In the genomic region with DNA sequence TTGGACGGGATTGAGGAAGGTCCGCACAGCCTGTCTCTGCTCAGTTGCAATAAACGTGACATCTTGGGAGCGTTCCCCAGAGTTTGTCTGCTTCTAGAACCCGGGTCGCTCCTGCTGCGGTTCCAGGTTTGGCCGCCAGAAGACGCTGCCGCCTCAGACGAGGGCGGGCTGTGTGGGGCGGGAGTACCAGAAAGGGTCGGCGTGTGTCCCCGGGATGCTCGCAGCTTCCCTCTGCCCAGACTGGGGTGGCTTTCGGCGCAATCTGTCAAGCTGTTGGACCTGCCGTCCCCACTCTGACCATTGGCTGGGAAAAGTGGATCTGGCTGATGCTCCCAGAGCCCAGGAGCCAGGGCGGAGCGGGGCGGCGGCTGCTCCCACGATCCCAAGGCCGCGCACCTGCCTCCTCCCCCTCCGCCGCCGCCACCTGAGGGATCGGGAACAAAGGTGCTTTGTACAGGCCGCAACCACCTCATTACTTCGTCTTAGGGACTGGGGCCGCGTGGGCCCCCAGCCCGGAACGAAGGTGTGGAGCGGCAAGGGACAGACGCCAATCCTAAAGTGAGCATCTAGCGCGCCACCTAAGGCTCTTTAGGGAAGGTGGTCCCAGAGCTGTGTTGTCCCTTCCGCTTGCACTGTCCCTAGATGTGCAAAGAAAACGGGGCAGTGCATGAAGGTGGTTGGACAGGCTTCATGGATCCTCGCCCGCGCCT, we compare ENCODE assay signal across 8 cellular contexts. TPM values are rescaled to one million over a fixed set of nuclear protein-coding genes. Genes with fewer than 3 reads are reported as not detected.
DNase-seq lines count a peak whose midpoint lies in the region; ATAC-seq, FAIRE-seq and TF ChIP-seq lines count a peak whose summit lies in the region.

No MANE protein-coding gene starts in this region.

- H3K27me3 ChIP-seq in endothelial cell of umbilical vein (ENCODE audit: control insufficient read depth in 2 of 2, insufficient read depth in 2 of 2, low read length in 2 of 2) (no peaks in the 10 kb centered on the region), testis (no peaks in the 10 kb centered on the region)

- no peaks in the 10 kb centered on the region for H4K20me1 ChIP-seq in endothelial cell of umbilical vein (replicated peaks; ENCODE audit: control insufficient read depth, extremely low read depth, insufficient read depth, low read length)

- DNase-seq in NCI-H146 (lab: John Stamatoyannopoulos, UW) (peak; percentile 17), NCI-H146 treated with DMSO at 0.1 percent for 48 hours (lab: John Stamatoyannopoulos, UW; ENCODE audit: unreplicated experiment) (no peak), NCI-H1930 (lab: John Stamatoyannopoulos, UW) (peak; percentile 19 to 67), endothelial cell of umbilical vein (ENCODE audit: low read depth, low spot score) (no peak), testis (peak; percentile 75)
- DNase-seq in activated CD4-positive, alpha-beta memory T cell treated with anti-CD3 and anti-CD28 coated beads, Interleukin-2, amount 10 ng/mL, durations not matched to agents 7 days and 5 days = peak; percentile 86
- no peak for DNase-seq in natural killer cell treated with Interleukin-12 subunit alpha and Interleukin-12 subunit beta and Interleukin-15 and Interleukin-18, amount 100 ng/mL, for 72 hours (ENCODE audit: low spot score)

- H3K27me3 Mint-ChIP-seq in activated CD4-positive, alpha-beta memory T cell treated with anti-CD3 and anti-CD28 coated beads, Interleukin-2, amount 10 ng/mL, durations not matched to agents 7 days and 5 days = no peaks in the 10 kb centered on the region
- H3K27me3 Mint-ChIP-seq in natural killer cell treated with Interleukin-12 subunit alpha and Interleukin-12 subunit beta and Interleukin-15 and Interleukin-18, amount 100 ng/mL, for 72 hours = no peaks in the 10 kb centered on the region

- ATAC-seq in natural killer cell treated with Interleukin-12 subunit alpha and Interleukin-12 subunit beta and Interleukin-15 and Interleukin-18, amount 100 ng/mL, for 72 hours = peak; percentile 43 to 62
- ATAC-seq in HG03521 (IDR thresholded peaks at IDR 0.05; ENCODE audit: unreplicated experiment) = no peak

- WGBS in testis, 2 donors = 4 to 5% methylated on average over 17 to 30 of the region's 46 CpGs

- H3K4me3 Mint-ChIP-seq in activated CD4-positive, alpha-beta memory T cell treated with anti-CD3 and anti-CD28 coated beads, Interleukin-2, amount 10 ng/mL, durations not matched to agents 7 days and 5 days = peak overlapping the region; percentile 69
- H3K4me3 Mint-ChIP-seq in natural killer cell treated with Interleukin-12 subunit alpha and Interleukin-12 subunit beta and Interleukin-15 and Interleukin-18, amount 100 ng/mL, for 72 hours = peak overlapping the region; percentile 95

- CTCF ChIA-PET in activated CD4-positive, alpha-beta memory T cell treated with anti-CD3 and anti-CD28 coated beads, Interleukin-2, amount 10 ng/mL, durations not matched to agents 7 days and 5 days (lab: Charles Lee) = interaction anchor here (0.7 to 12.1 kb wide), 4 partner anchors 11 to 22 kb away, joined by 3 to 121 read pairs (median 34); a partner anchor contains a TSS
- CTCF ChIA-PET in endothelial cell of umbilical vein (lab: Charles Lee) = interaction anchor here (0.8 to 6.7 kb wide), 8 partner anchors 8 to 105 kb away, joined by 3 to 49 read pairs (median 6); a partner anchor contains a TSS

- no peak overlapping the region for H2AFZ ChIP-seq in endothelial cell of umbilical vein (ENCODE audit: low read depth, low read length)

- H3K9me1 ChIP-seq in endothelial cell of umbilical vein (replicated peaks; ENCODE audit: control insufficient read depth, extremely low read depth, insufficient read depth, low read length) = no peaks in the 10 kb centered on the region

- H3K4me1 Mint-ChIP-seq in activated CD4-positive, alpha-beta memory T cell treated with anti-CD3 and anti-CD28 coated beads, Interleukin-2, amount 10 ng/mL, durations not matched to agents 7 days and 5 days = peaks cover 35% of the 10 kb centered on the region
- peaks cover 24 to 25% of the 10 kb centered on the region in 2 donors for H3K4me1 Mint-ChIP-seq in natural killer cell treated with Interleukin-12 subunit alpha and Interleukin-12 subunit beta and Interleukin-15 and Interleukin-18, amount 100 ng/mL, for 72 hours (ENCODE audit: low read depth in 2 of 2)

- intact Hi-C loops in endothelial cell of umbilical vein (cut with micrococcal nuclease) (loop anchor here (1.0 kb wide), 2 partner anchors 21 to 126 kb away; no protein-coding TSS in a partner anchor), testis (cut with DNase I; ENCODE audit: low total_unique reads) (loop anchor here (5.0 kb wide), 1 partner anchor 111 kb away; no protein-coding TSS in a partner anchor)

- H3K36me3 Mint-ChIP-seq in activated CD4-positive, alpha-beta memory T cell treated with anti-CD3 and anti-CD28 coated beads, Interleukin-2, amount 10 ng/mL, durations not matched to agents 7 days and 5 days (ENCODE audit: low read depth) = peaks cover 11% of the 10 kb centered on the region
- H3K36me3 Mint-ChIP-seq in natural killer cell treated with Interleukin-12 subunit alpha and Interleukin-12 subunit beta and Interleukin-15 and Interleukin-18, amount 100 ng/mL, for 72 hours = no peaks in the 10 kb centered on the region

- H3K27ac Mint-ChIP-seq in activated CD4-positive, alpha-beta memory T cell treated with anti-CD3 and anti-CD28 coated beads, Interleukin-2, amount 10 ng/mL, durations not matched to agents 7 days and 5 days = peak overlapping the region; percentile 8
- H3K27ac Mint-ChIP-seq in natural killer cell treated with Interleukin-12 subunit alpha and Interleukin-12 subunit beta and Interleukin-15 and Interleukin-18, amount 100 ng/mL, for 72 hours = no peak overlapping the region

- H3K36me3 ChIP-seq in endothelial cell of umbilical vein (ENCODE audit: control insufficient read depth in 2 of 2, extremely low read depth in 1 of 2, insufficient read depth in 2 of 2, low read length in 2 of 2) (peaks cover 4 to 21% of the 10 kb centered on the region in 2 experiments), testis (ENCODE audit: low read depth, missing control alignments) (no peaks in the 10 kb centered on the region)

- FAIRE-seq in endothelial cell of umbilical vein (lab: Jason Lieb, UNC) = no peak

- dilution Hi-C loops in endothelial cell of umbilical vein (cut with MboI; ENCODE audit: extremely low pct_ligation_motif_present, low sequenced_read_pairs) = no loop called here

- H3K9me3 ChIP-seq in endothelial cell of umbilical vein (replicated peaks; ENCODE audit: control insufficient read depth, insufficient read depth, low read length) (no peaks in the 10 kb centered on the region), testis (no peaks in the 10 kb centered on the region)

- H3K27ac ChIP-seq in endothelial cell of umbilical vein (ENCODE audit: insufficient read depth, low read depth, low read length) (no peak overlapping the region), testis (no peak overlapping the region)

- no peak overlapping the region for H3K9ac ChIP-seq in endothelial cell of umbilical vein (replicated peaks; ENCODE audit: extremely low read depth, insufficient read depth, low read length)

- TF ChIP-seq CTCF in endothelial cell of umbilical vein (IDR thresholded peaks at IDR 0.05; ENCODE audit: extremely low read depth in 1 of 2, insufficient read depth in 1 of 2, low read depth in 1 of 2, low read length in 2 of 2) (peak; percentile 7 to 38), testis (IDR thresholded peaks at IDR 0.05) (peak; percentile 63 to 82 (median 73))

- POLR2A ChIA-PET in activated CD4-positive, alpha-beta memory T cell treated with anti-CD3 and anti-CD28 coated beads, Interleukin-2, amount 10 ng/mL, durations not matched to agents 7 days and 5 days (lab: Charles Lee) = interaction anchor here (0.6 to 3.6 kb wide), 6 partner anchors 11 to 126 kb away, joined by 3 to 22 read pairs (median 3); a partner anchor contains a TSS
- POLR2A ChIA-PET in endothelial cell of umbilical vein (lab: Charles Lee) = no interaction called here

- H3K79me2 ChIP-seq in endothelial cell of umbilical vein (ENCODE audit: control insufficient read depth, insufficient read depth, low read length) = peaks cover 5% of the 10 kb centered on the region

- H3K4me2 ChIP-seq in endothelial cell of umbilical vein (ENCODE audit: insufficient read depth, low read length) = no peak overlapping the region

- H3K4me3 ChIP-seq in endothelial cell of umbilical vein (replicated peaks in 1 of 3; ENCODE audit: insufficient read depth in 1 of 3, low read depth in 1 of 3, low read length in 3 of 3) = no peak overlapping the region
- H3K4me3 ChIP-seq in testis = peak overlapping the region in 1 of 2 donors; percentile 90

- H3K4me1 ChIP-seq in endothelial cell of umbilical vein (ENCODE audit: control insufficient read depth, extremely low read depth, insufficient read depth, low read length) (peaks cover 10% of the 10 kb centered on the region), testis (peaks cover 21% of the 10 kb centered on the region)

- H3K9me3 Mint-ChIP-seq in activated CD4-positive, alpha-beta memory T cell treated with anti-CD3 and anti-CD28 coated beads, Interleukin-2, amount 10 ng/mL, durations not matched to agents 7 days and 5 days = no peaks in the 10 kb centered on the region
- no peaks in the 10 kb centered on the region for H3K9me3 Mint-ChIP-seq in natural killer cell treated with Interleukin-12 subunit alpha and Interleukin-12 subunit beta and Interleukin-15 and Interleukin-18, amount 100 ng/mL, for 72 hours

- TF ChIP-seq POLR2A in endothelial cell of umbilical vein (IDR thresholded peaks at IDR 0.05; ENCODE audit: low read depth, low read length) = no peak
- no peak for TF ChIP-seq POLR2A in testis (IDR thresholded peaks at IDR 0.05)

- BruUV-seq in endothelial cell of umbilical vein (replicated peaks; lab: Mats Ljungman, UMichigan) = no TSS peak

RNA-seq across cellular contexts. Expression of a gene that starts 0.7 kb away (rescaled TPM):
- 1 to 10 TPM; 6.6 to 8.5 TPM for total RNA-seq in activated CD4-positive, alpha-beta memory T cell treated with anti-CD3 and anti-CD28 coated beads, Interleukin-2, amount 10 ng/mL, durations not matched to agents 7 days and 5 days
- total RNA-seq in endothelial cell of umbilical vein (16.5 and 17.5 TPM in 2 replicates), testis (1 to 10 TPM; 5.3 to 6.9 TPM)
- polyA plus RNA-seq in endothelial cell of umbilical vein (25.2 and 28.0 TPM in 2 replicates), testis (ENCODE audit: insufficient read depth, low read depth, low replicate concordance) (6.0 TPM)
- 23.2 and 26.4 TPM in 2 replicates for polyA plus RNA-seq in endothelial cell of umbilical vein (2011; cell fraction: cytosol; rRNA removed)
- polyA plus RNA-seq in endothelial cell of umbilical vein (2011; cell fraction: nucleus; rRNA removed) = 13.1 and 13.8 TPM in 2 replicates
- polyA plus RNA-seq in endothelial cell of umbilical vein (2012) = 17.4 and 19.5 TPM in 2 replicates
- polyA minus RNA-seq in endothelial cell of umbilical vein = 15.3 and 15.7 TPM in 2 replicates
- 5.7 TPM for polyA minus RNA-seq in endothelial cell of umbilical vein (2011; cell fraction: cytosol; rRNA and poly(A)+ RNA removed)
- 4.5 and 7.1 TPM in 2 replicates for polyA minus RNA-seq in endothelial cell of umbilical vein (2011; cell fraction: nucleus; rRNA and poly(A)+ RNA removed)
- 1 to 10 TPM; 1.7 to 4.7 TPM for total RNA-seq in natural killer cell treated with Interleukin-12 subunit alpha and Interleukin-12 subunit beta and Interleukin-15 and Interleukin-18, amount 100 ng/mL, for 72 hours

RNA-seq across cellular contexts. Expression of a gene that starts 11.7 kb away (rescaled TPM):
- 10 to 100 TPM; 73.9 to 76.4 TPM for total RNA-seq in activated CD4-positive, alpha-beta memory T cell treated with anti-CD3 and anti-CD28 coated beads, Interleukin-2, amount 10 ng/mL, durations not matched to agents 7 days and 5 days
- total RNA-seq in endothelial cell of umbilical vein (268 and 299 TPM in 2 replicates), testis (10 to 100 TPM; 30.7 to 34.5 TPM)
- polyA plus RNA-seq in endothelial cell of umbilical vein (295 and 397 TPM in 2 replicates), testis (ENCODE audit: insufficient read depth, low read depth, low replicate concordance) (42.6 TPM)
- polyA plus RNA-seq in endothelial cell of umbilical vein (2011; cell fraction: cytosol; rRNA removed) = 175 and 217 TPM in 2 replicates
- 279 and 369 TPM in 2 replicates for polyA plus RNA-seq in endothelial cell of umbilical vein (2011; cell fraction: nucleus; rRNA removed)
- 163 and 171 TPM in 2 replicates for polyA plus RNA-seq in endothelial cell of umbilical vein (2012)
- polyA minus RNA-seq in endothelial cell of umbilical vein = 240 and 273 TPM in 2 replicates
- polyA minus RNA-seq in endothelial cell of umbilical vein (2011; cell fraction: cytosol; rRNA and poly(A)+ RNA removed) = 215 TPM
- polyA minus RNA-seq in endothelial cell of umbilical vein (2011; cell fraction: nucleus; rRNA and poly(A)+ RNA removed) = 94.3 and 106 TPM in 2 replicates
- 100 to 1,000 TPM in 1 of 2 donors, 10 to 100 TPM in 1; 42.1 to 107 TPM for total RNA-seq in natural killer cell treated with Interleukin-12 subunit alpha and Interleukin-12 subunit beta and Interleukin-15 and Interleukin-18, amount 100 ng/mL, for 72 hours

RNA-seq across cellular contexts. Expression of a gene that starts 15.8 kb away (rescaled TPM):
- 1 to 10 TPM; 3.9 to 4.9 TPM for total RNA-seq in activated CD4-positive, alpha-beta memory T cell treated with anti-CD3 and anti-CD28 coated beads, Interleukin-2, amount 10 ng/mL, durations not matched to agents 7 days and 5 days
- 2.2 TPM in 2 replicates for total RNA-seq in endothelial cell of umbilical vein
- 2.5 and 4.2 TPM in 2 replicates for polyA plus RNA-seq in endothelial cell of umbilical vein
- polyA plus RNA-seq in endothelial cell of umbilical vein (2011; cell fraction: cytosol; rRNA removed) = 2.0 and 3.0 TPM in 2 replicates
- polyA plus RNA-seq in endothelial cell of umbilical vein (2011; cell fraction: nucleus; rRNA removed) = 1.1 and 2.3 TPM in 2 replicates
- polyA plus RNA-seq in endothelial cell of umbilical vein (2012) = 1.5 and 2.3 TPM in 2 replicates
- polyA minus RNA-seq in endothelial cell of umbilical vein = 1.2 and 1.6 TPM in 2 replicates
- 4.2 TPM for polyA minus RNA-seq in endothelial cell of umbilical vein (2011; cell fraction: cytosol; rRNA and poly(A)+ RNA removed)
- polyA minus RNA-seq in endothelial cell of umbilical vein (2011; cell fraction: nucleus; rRNA and poly(A)+ RNA removed) = 0.24 and 0.77 TPM in 2 replicates
- 1 to 10 TPM in 1 of 2 donors, not detected in 1; 1.2 TPM for total RNA-seq in natural killer cell treated with Interleukin-12 subunit alpha and Interleukin-12 subunit beta and Interleukin-15 and Interleukin-18, amount 100 ng/mL, for 72 hours
- total RNA-seq in testis = 1 to 10 TPM; 7.5 to 7.7 TPM
- 9.9 TPM for polyA plus RNA-seq in testis (ENCODE audit: insufficient read depth, low read depth, low replicate concordance)

RNA-seq across cellular contexts. Expression of a gene that starts 29.2 kb away (rescaled TPM):
- not detected for total RNA-seq in activated CD4-positive, alpha-beta memory T cell treated with anti-CD3 and anti-CD28 coated beads, Interleukin-2, amount 10 ng/mL, durations not matched to agents 7 days and 5 days
- total RNA-seq in endothelial cell of umbilical vein (not detected in 2 replicates), testis (1 to 10 TPM; 4.5 to 9.4 TPM)
- polyA plus RNA-seq in endothelial cell of umbilical vein (not detected in 2 replicates), testis (ENCODE audit: insufficient read depth, low read depth, low replicate concordance) (15.2 TPM)
- not detected in 2 replicates for polyA plus RNA-seq in endothelial cell of umbilical vein (2011; cell fraction: cytosol; rRNA removed)
- not detected in 2 replicates for polyA plus RNA-seq in endothelial cell of umbilical vein (2011; cell fraction: nucleus; rRNA removed)
- not detected in 2 replicates for polyA plus RNA-seq in endothelial cell of umbilical vein (2012)
- polyA minus RNA-seq in endothelial cell of umbilical vein = not detected in 2 replicates
- polyA minus RNA-seq in endothelial cell of umbilical vein (2011; cell fraction: cytosol; rRNA and poly(A)+ RNA removed) = not detected
- not detected in 2 replicates for polyA minus RNA-seq in endothelial cell of umbilical vein (2011; cell fraction: nucleus; rRNA and poly(A)+ RNA removed)
- total RNA-seq in natural killer cell treated with Interleukin-12 subunit alpha and Interleukin-12 subunit beta and Interleukin-15 and Interleukin-18, amount 100 ng/mL, for 72 hours = not detected

RNA-seq across cellular contexts. Expression of a gene that starts 29.3 kb away (rescaled TPM):
- under 1 TPM; 0.18 to 0.40 TPM for total RNA-seq in activated CD4-positive, alpha-beta memory T cell treated with anti-CD3 and anti-CD28 coated beads, Interleukin-2, amount 10 ng/mL, durations not matched to agents 7 days and 5 days
- total RNA-seq in endothelial cell of umbilical vein (0.23 and 0.51 TPM in 2 replicates), testis (10 to 100 TPM in 1 of 2 donors, 1 to 10 TPM in 1; 9.9 to 14.4 TPM)
- polyA plus RNA-seq in endothelial cell of umbilical vein (0.29 and 0.73 TPM in 2 replicates), testis (ENCODE audit: insufficient read depth, low read depth, low replicate concordance) (20.4 TPM)
- polyA plus RNA-seq in endothelial cell of umbilical vein (2011; cell fraction: cytosol; rRNA removed) = 0.07 TPM in 1 of 2 replicates, not detected in the other
- 2.6 and 3.1 TPM in 2 replicates for polyA plus RNA-seq in endothelial cell of umbilical vein (2011; cell fraction: nucleus; rRNA removed)
- 0.40 TPM in 1 of 2 replicates, not detected in the other for polyA plus RNA-seq in endothelial cell of umbilical vein (2012)
- polyA minus RNA-seq in endothelial cell of umbilical vein = 0.36 and 0.63 TPM in 2 replicates
- 1.3 TPM for polyA minus RNA-seq in endothelial cell of umbilical vein (2011; cell fraction: cytosol; rRNA and poly(A)+ RNA removed)
- polyA minus RNA-seq in endothelial cell of umbilical vein (2011; cell fraction: nucleus; rRNA and poly(A)+ RNA removed) = 0.19 TPM in 1 of 2 replicates, not detected in the other
- under 1 TPM in 1 of 2 donors, not detected in 1; 0.57 TPM for total RNA-seq in natural killer cell treated with Interleukin-12 subunit alpha and Interleukin-12 subunit beta and Interleukin-15 and Interleukin-18, amount 100 ng/mL, for 72 hours

Comparison
In these comparisons a context has a peak if more than half of its experiments do, and no peak if none do; other contexts are left out.
1. DNase-seq: peak in NCI-H146 (single experiment), NCI-H1930 (2 of 2), activated CD4-positive, alpha-beta memory T cell treated with anti-CD3 and anti-CD28 coated beads, Interleukin-2, amount 10 ng/mL, durations not matched to agents 7 days and 5 days (single experiment) and testis (single experiment); none in NCI-H146 treated with DMSO at 0.1 percent for 48 hours (single experiment), endothelial cell of umbilical vein (single experiment) and natural killer cell treated with Interleukin-12 subunit alpha and Interleukin-12 subunit beta and Interleukin-15 and Interleukin-18, amount 100 ng/mL, for 72 hours (single experiment).